ENCODE assay signal across 8 cellular contexts in genomic region chr3:168511428-168512014, GRCh38.
DNase-seq lines count a peak whose midpoint lies in the region; ATAC-seq and TF ChIP-seq lines count a peak whose summit lies in the region.

No MANE protein-coding gene starts in this region.

- H3K36me3 ChIP-seq in PC-9 (ENCODE audit: low read depth) = no peaks in the 10 kb centered on the region
- H3K36me3 ChIP-seq in gastroesophageal sphincter = no peaks in the 10 kb centered on the region

- H4K20me1 ChIP-seq in PC-9 (ENCODE audit: insufficient read depth) = no peaks in the 10 kb centered on the region

- no peaks in the 10 kb centered on the region for H3F3A ChIP-seq in PC-9 (ENCODE audit: insufficient read depth, low read depth)

- no TSS peak for BruUV-seq in PC-9 (replicated peaks; lab: Mats Ljungman, UMichigan)

- POLR2A ChIA-PET in PC-9 (lab: Charles Lee; ENCODE audit: unreplicated experiment) = interaction anchor here (0.7 kb wide), 1 partner anchor 117 kb away, joined by 4 read pairs; no protein-coding TSS in a partner anchor

- H3K4me2 ChIP-seq in PC-9 = no peak overlapping the region

- no peaks in the 10 kb centered on the region for H3K27me3 ChIP-seq in PC-9 (ENCODE audit: insufficient read depth, low read depth)
- no peaks in the 10 kb centered on the region for H3K27me3 ChIP-seq in gastroesophageal sphincter

- WGBS in gastroesophageal sphincter (ENCODE audit: low coverage in 1 of 2), 2 donors = 54 to 72% methylated on average over 2 to 3 of the region's 3 CpGs

- in situ Hi-C loops in ACHN (cut with HindIII; ENCODE audit: low pct_ligation_motif_present, low pct_unique_long_range_greater_than_20kb, low sequenced_read_pairs) = no loop called here

- no peaks in the 10 kb centered on the region for H3K9me2 ChIP-seq in PC-9 (ENCODE audit: insufficient read depth)

- no peak for TF ChIP-seq POLR2A in gastroesophageal sphincter (IDR thresholded peaks at IDR 0.05)

- TF ChIP-seq CTCF in GM12864 (IDR thresholded peaks at IDR 0.05; ENCODE audit: low read depth, low read length, missing control alignments) (peak; percentile 50), PC-9 (conservative IDR thresholded peaks at IDR 0.05) (peak; percentile 74), gastroesophageal sphincter (IDR thresholded peaks at IDR 0.05) (peak; percentile 18 to 49 (median 32))

- TF ChIP-seq EP300 in gastroesophageal sphincter (IDR thresholded peaks at IDR 0.05) = no peak

- no peaks in the 10 kb centered on the region for H3K4me1 ChIP-seq in PC-9 (replicated peaks; ENCODE audit: insufficient read depth)
- H3K4me1 ChIP-seq in gastroesophageal sphincter = no peaks in the 10 kb centered on the region

- no peaks in the 10 kb centered on the region for H3K9me3 ChIP-seq in PC-9 (ENCODE audit: insufficient read depth, low read depth)
- H3K9me3 ChIP-seq in gastroesophageal sphincter = no peaks in the 10 kb centered on the region

- CTCF ChIA-PET in PC-9 (lab: Charles Lee) = interaction anchor here (0.7 to 1.7 kb wide), 5 partner anchors 14 to 453 kb away, joined by 3 to 5 read pairs (median 4); no protein-coding TSS in a partner anchor

- ATAC-seq in gastroesophageal sphincter = no peak
- no peak for ATAC-seq in HG02970 (IDR thresholded peaks at IDR 0.05; ENCODE audit: low FRiP score, unreplicated experiment)

- H3K4me3 ChIP-seq in GM12864 (ENCODE audit: low read depth, low read length) (no peak overlapping the region), PC-9 (no peak overlapping the region), gastroesophageal sphincter (no peak overlapping the region)

- intact Hi-C loops in PC-9 (cut with micrococcal nuclease; ENCODE audit: unreplicated experiment) = loop anchor here (1.0 to 5.0 kb wide), 5 partner anchors 110 to 1233 kb away; no protein-coding TSS in a partner anchor

- DNase-seq in ACHN (peak; percentile 4), GM12864 (ENCODE audit: low read depth) (no peak), PC-9 (no peak), NOMO-1 treated with dmso at 0.1 percent for 144 hours (lab: John Stamatoyannopoulos, UW; ENCODE audit: unreplicated experiment) (no peak), NK-92 (lab: John Stamatoyannopoulos, UW; ENCODE audit: unreplicated experiment) (no peak)
- no peak for DNase-seq in stimulated activated CD4-positive, alpha-beta T cell treated with anti-CD3 and anti-CD28 coated beads, Interleukin-4, amount 100 ng/mL, for 24 hours

- H3K27ac ChIP-seq in PC-9 (no peak overlapping the region), gastroesophageal sphincter (no peak overlapping the region)

- no peak overlapping the region for H2AFZ ChIP-seq in PC-9

- no peaks in the 10 kb centered on the region for H3K79me2 ChIP-seq in PC-9 (ENCODE audit: low read depth)
